In genomic region chr7:91264083-91264923, GRCh38 we compare ENCODE assay signal across 8 cellular contexts. TPM values are rescaled to one million over a fixed set of nuclear protein-coding genes. Genes with fewer than 3 reads are reported as not detected.
A peak's percentile ranks its signal among the peaks of the same experiment; 100 is the strongest.
DNase-seq lines count a peak whose midpoint lies in the region; ATAC-seq and FAIRE-seq lines count a peak whose summit lies in the region.

Gene FZD1 (plus strand): TSS chr7:91264433. CDS start chr7:91264881, 448 bp downstream.

- H3K9me3 Mint-ChIP-seq in activated CD4-positive, alpha-beta T cell treated with anti-CD3 and anti-CD28 coated beads, Interleukin-2, amount 10 ng/mL, durations not matched to agents 24 days and 14 days: no peaks in the 10 kb centered on the region
- H3K9me3 Mint-ChIP-seq in memory B cell: no peaks in the 10 kb centered on the region

- ATAC-seq in GM19324 (IDR thresholded peaks at IDR 0.05; ENCODE audit: low FRiP score, unreplicated experiment) (peak; percentile 94), HG03432 (IDR thresholded peaks at IDR 0.05; ENCODE audit: unreplicated experiment) (peak; percentile 91), memory B cell (ENCODE audit: low read depth) (peak; percentile 71)

- H3K27ac Mint-ChIP-seq in activated CD4-positive, alpha-beta T cell treated with anti-CD3 and anti-CD28 coated beads, Interleukin-2, amount 10 ng/mL, durations not matched to agents 24 days and 14 days: peak within 1 kb of the TSS; percentile 89
- no peak within 1 kb of the TSS for H3K27ac Mint-ChIP-seq in memory B cell

- DNase-seq in CD1c-positive myeloid dendritic cell (ENCODE audit: extremely low spot score): peak; percentile 97
- peak; percentile 99 for DNase-seq in NCI-H345 (lab: John Stamatoyannopoulos, UW)
- peak; percentile 92 for DNase-seq in activated CD4-positive, alpha-beta T cell treated with anti-CD3 and anti-CD28 coated beads, Interleukin-2, amount 10 ng/mL, durations not matched to agents 24 days and 14 days
- peak; percentile 42 to 54 for DNase-seq in memory B cell (ENCODE audit: low spot score in 2 of 2)
- peak; percentile 44 to 71 (median 60) for DNase-seq in stimulated activated CD4-positive, alpha-beta T cell treated with anti-CD3 and anti-CD28 coated beads, TNF-alpha, amount 100 ng/mL, for 48 hours (ENCODE audit: low read depth in 3 of 3)

- peak within 1 kb of the TSS; percentile 93 for H3K4me3 Mint-ChIP-seq in activated CD4-positive, alpha-beta T cell treated with anti-CD3 and anti-CD28 coated beads, Interleukin-2, amount 10 ng/mL, durations not matched to agents 24 days and 14 days
- peak within 1 kb of the TSS; percentile 97 for H3K4me3 Mint-ChIP-seq in memory B cell

- intact Hi-C loops in activated CD4-positive, alpha-beta T cell treated with anti-CD3 and anti-CD28 coated beads, Interleukin-2, amount 10 ng/mL, durations not matched to agents 24 days and 14 days (cut with micrococcal nuclease): loop anchor here (5.0 to 10.0 kb wide), 2 partner anchors 678 to 1180 kb away; partner anchors contain the start of genes AKAP9 and GATAD1

- H3K36me3 Mint-ChIP-seq in activated CD4-positive, alpha-beta T cell treated with anti-CD3 and anti-CD28 coated beads, Interleukin-2, amount 10 ng/mL, durations not matched to agents 24 days and 14 days (ENCODE audit: low read depth): no peaks in the 10 kb centered on the region
- peaks cover 2% of the 10 kb centered on the region for H3K36me3 Mint-ChIP-seq in memory B cell

- peaks cover 11% of the 10 kb centered on the region for H3K4me1 Mint-ChIP-seq in activated CD4-positive, alpha-beta T cell treated with anti-CD3 and anti-CD28 coated beads, Interleukin-2, amount 10 ng/mL, durations not matched to agents 24 days and 14 days
- H3K4me1 Mint-ChIP-seq in memory B cell: peaks cover 18% of the 10 kb centered on the region

- FAIRE-seq in endometrium (lab: Jason Lieb, UNC): peak; percentile 98

- H3K27me3 Mint-ChIP-seq in activated CD4-positive, alpha-beta T cell treated with anti-CD3 and anti-CD28 coated beads, Interleukin-2, amount 10 ng/mL, durations not matched to agents 24 days and 14 days: peaks cover 47% of the 10 kb centered on the region
- H3K27me3 Mint-ChIP-seq in memory B cell: peaks cover 8% of the 10 kb centered on the region

RNA-seq across cellular contexts. Expression of gene FZD1, which starts in this region (rescaled TPM):
- 0.79 and 0.92 TPM in 2 replicates for total RNA-seq in activated CD4-positive, alpha-beta T cell treated with anti-CD3 and anti-CD28 coated beads, Interleukin-2, amount 10 ng/mL, durations not matched to agents 24 days and 14 days

Comparison
In these comparisons a context has a peak if more than half of its experiments do, and no peak if none do; other contexts are left out.
1. Peak in every context shown above with its lines: DNase-seq and ATAC-seq.
2. Peak in DNase-seq in activated CD4-positive, alpha-beta T cell treated with anti-CD3 and anti-CD28 coated beads, Interleukin-2, amount 10 ng/mL, durations not matched to agents 24 days and 14 days; RNA of the gene not detected or under 1 TPM.
3. DNase-seq: peak in every context shown above with its lines; median percentile 99 in NCI-H345; 97 in CD1c-positive myeloid dendritic cell; 92 in activated CD4-positive, alpha-beta T cell treated with anti-CD3 and anti-CD28 coated beads, Interleukin-2, amount 10 ng/mL, durations not matched to agents 24 days and 14 days; 60 in stimulated activated CD4-positive, alpha-beta T cell treated with anti-CD3 and anti-CD28 coated beads, TNF-alpha, amount 100 ng/mL, for 48 hours; 48 in memory B cell.